ENCODE assay signal across 21 cellular contexts in the genomic region with DNA sequence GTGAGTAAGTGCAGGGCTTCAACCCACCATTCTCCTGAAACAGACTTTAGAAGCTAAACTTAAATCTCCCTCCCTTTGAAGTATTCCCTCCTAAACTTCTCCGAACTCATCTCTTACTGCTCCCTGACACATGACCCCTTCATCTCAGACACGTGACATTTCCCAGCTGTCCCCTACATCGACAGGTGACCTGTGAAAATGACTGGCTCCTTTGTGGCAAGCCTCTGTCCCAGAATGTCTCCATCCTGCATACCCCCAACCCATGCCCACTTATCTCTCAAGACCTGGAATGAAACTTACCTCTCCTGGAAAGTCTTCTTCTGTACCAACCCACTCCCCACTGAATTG. TPM values are rescaled to one million over a fixed set of nuclear protein-coding genes. Genes with fewer than 3 reads are reported as not detected.
"Had no signal": no experiment of that assay in that cellular context is flagged by ENCODE, and none has a peak within 500 bp of the region (broad histone marks: within the 10 kb centered on the region; RNA-seq: fewer than 3 reads in every experiment).

No MANE protein-coding gene starts in this region.

- H3K9me3 ChIP-seq: heart right ventricle, lower lobe of right lung, prostate gland had no signal

- H3K4me3 ChIP-seq: heart right ventricle, lower lobe of right lung, prostate gland had no signal

- H3K36me3 ChIP-seq: lower lobe of right lung, prostate gland had no signal

- H3K4me1 ChIP-seq: prostate gland had no signal

- DNase-seq: activated B cell treated with CpG ODN at 0.5 μM for 24 hours; activated CD4-positive, alpha-beta T cell treated with anti-CD3 and anti-CD28 coated beads for 36 hours; activated CD4-positive, alpha-beta T cell treated with anti-CD3 and anti-CD28 coated beads, Interleukin-2, amount 50 U/mL, for 4 hours; activated CD8-positive, alpha-beta memory T cell treated with anti-CD3 and anti-CD28 coated beads for 24 hours; activated CD8-positive, alpha-beta memory T cell treated with anti-CD3 and anti-CD28 coated beads, Interleukin-2, amount 50 U/mL, for 48 hours; activated naive CD4-positive, alpha-beta T cell treated with anti-CD3 and anti-CD28 coated beads for 36 hours; activated naive CD8-positive, alpha-beta T cell treated with anti-CD3 and anti-CD28 coated beads, Interleukin-2, amount 10 ng/mL, durations not matched to agents 7 days and 5 days; activated T-cell treated with anti-CD3 and anti-CD28 coated beads, Interleukin-2, amount 50 U/mL, for 48 hours; amniotic stem cell; cerebellar nuclear complex; cortex of kidney; endodermal cell; heart right ventricle; left colon; lower lobe of right lung; naive thymus-derived CD4-positive, alpha-beta T cell; stimulated activated CD4-positive, alpha-beta T cell treated with anti-CD3 and anti-CD28 coated beads, Interleukin-1b, Interleukin-23, amount 100 ng/mL, for 48 hours; T1000; trophoblast cell had no signal

- H3K27ac ChIP-seq: epithelial cell of prostate, prostate gland had no signal

RNA-seq across cellular contexts. Expression of a gene that starts 4.2 kb away (rescaled TPM):
- total RNA-seq: activated B cell treated with CpG ODN at 0.5 μM for 24 hours; activated naive CD8-positive, alpha-beta T cell treated with anti-CD3 and anti-CD28 coated beads, Interleukin-2, amount 10 ng/mL, durations not matched to agents 7 days and 5 days; naive thymus-derived CD4-positive, alpha-beta T cell had no signal
- polyA plus RNA-seq: naive thymus-derived CD4-positive, alpha-beta T cell had no signal
